ENCODE assay signal across 1 cellular context in the genomic region with DNA sequence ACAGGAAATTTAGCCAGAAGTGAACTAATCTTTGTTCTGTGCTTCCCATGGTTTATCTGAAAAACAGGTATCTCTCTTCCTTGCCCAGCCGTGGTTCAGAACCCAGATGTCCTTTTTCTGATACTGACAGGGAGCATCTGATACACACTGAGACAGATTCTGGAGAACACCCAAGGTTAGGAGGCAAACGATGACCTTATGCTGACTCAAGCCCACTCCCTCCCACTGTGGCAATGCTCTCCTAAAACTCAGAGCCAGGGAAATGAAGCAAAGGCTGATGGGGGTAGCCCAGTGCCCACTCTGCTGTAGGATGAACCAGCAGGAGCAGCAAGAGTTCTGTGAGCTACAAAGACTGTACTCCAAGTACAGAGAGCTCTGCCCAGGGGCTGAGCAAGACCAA.
TF ChIP-seq lines count a peak whose summit lies in the region.

No MANE protein-coding gene starts in this region.

TF ChIP-seq in HepG2, 621 proteins besides CTCF, POLR2A, EP300 and RAD21 (continued from another document):
- TF ChIP-seq, protein P1, sequence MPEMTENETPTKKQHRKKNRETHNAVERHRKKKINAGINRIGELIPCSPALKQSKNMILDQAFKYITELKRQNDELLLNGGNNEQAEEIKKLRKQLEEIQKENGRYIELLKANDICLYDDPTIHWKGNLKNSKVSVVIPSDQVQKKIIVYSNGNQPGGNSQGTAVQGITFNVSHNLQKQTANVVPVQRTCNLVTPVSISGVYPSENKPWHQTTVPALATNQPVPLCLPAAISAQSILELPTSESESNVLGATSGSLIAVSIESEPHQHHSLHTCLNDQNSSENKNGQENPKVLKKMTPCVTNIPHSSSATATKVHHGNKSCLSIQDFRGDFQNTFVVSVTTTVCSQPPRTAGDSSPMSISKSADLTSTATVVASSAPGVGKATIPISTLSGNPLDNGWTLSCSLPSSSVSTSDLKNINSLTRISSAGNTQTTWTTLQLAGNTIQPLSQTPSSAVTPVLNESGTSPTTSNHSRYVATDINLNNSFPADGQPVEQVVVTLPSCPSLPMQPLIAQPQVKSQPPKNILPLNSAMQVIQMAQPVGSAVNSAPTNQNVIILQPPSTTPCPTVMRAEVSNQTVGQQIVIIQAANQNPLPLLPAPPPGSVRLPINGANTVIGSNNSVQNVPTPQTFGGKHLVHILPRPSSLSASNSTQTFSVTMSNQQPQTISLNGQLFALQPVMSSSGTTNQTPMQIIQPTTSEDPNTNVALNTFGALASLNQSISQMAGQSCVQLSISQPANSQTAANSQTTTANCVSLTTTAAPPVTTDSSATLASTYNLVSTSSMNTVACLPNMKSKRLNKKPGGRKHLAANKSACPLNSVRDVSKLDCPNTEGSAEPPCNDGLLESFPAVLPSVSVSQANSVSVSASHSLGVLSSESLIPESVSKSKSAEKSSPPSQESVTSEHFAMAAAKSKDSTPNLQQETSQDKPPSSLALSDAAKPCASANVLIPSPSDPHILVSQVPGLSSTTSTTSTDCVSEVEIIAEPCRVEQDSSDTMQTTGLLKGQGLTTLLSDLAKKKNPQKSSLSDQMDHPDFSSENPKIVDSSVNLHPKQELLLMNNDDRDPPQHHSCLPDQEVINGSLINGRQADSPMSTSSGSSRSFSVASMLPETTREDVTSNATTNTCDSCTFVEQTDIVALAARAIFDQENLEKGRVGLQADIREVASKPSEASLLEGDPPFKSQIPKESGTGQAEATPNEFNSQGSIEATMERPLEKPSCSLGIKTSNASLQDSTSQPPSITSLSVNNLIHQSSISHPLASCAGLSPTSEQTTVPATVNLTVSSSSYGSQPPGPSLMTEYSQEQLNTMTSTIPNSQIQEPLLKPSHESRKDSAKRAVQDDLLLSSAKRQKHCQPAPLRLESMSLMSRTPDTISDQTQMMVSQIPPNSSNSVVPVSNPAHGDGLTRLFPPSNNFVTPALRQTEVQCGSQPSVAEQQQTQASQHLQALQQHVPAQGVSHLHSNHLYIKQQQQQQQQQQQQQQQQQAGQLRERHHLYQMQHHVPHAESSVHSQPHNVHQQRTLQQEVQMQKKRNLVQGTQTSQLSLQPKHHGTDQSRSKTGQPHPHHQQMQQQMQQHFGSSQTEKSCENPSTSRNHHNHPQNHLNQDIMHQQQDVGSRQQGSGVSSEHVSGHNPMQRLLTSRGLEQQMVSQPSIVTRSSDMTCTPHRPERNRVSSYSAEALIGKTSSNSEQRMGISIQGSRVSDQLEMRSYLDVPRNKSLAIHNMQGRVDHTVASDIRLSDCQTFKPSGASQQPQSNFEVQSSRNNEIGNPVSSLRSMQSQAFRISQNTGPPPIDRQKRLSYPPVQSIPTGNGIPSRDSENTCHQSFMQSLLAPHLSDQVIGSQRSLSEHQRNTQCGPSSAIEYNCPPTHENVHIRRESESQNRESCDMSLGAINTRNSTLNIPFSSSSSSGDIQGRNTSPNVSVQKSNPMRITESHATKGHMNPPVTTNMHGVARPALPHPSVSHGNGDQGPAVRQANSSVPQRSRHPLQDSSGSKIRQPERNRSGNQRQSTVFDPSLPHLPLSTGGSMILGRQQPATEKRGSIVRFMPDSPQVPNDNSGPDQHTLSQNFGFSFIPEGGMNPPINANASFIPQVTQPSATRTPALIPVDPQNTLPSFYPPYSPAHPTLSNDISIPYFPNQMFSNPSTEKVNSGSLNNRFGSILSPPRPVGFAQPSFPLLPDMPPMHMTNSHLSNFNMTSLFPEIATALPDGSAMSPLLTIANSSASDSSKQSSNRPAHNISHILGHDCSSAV (CRISPR knock-in tag; IDR thresholded peaks at IDR 0.05; ENCODE audit: borderline replicate concordance) = no peak
